Comparison of ENCODE assay signal across 33 cellular contexts in genomic region chr12:47762850-47763440, GRCh38. TPM values are rescaled to one million over a fixed set of nuclear protein-coding genes. Genes with fewer than 3 reads are reported as not detected.
DNase-seq lines count a peak whose midpoint lies in the region; ATAC-seq and TF ChIP-seq lines count a peak whose summit lies in the region.
"Had no signal": no experiment of that assay in that cellular context is flagged by ENCODE, and none has a peak within 500 bp of the region (broad histone marks: within the 10 kb centered on the region; RNA-seq: fewer than 3 reads in every experiment).

No MANE protein-coding gene starts in this region.

- intact Hi-C loops in left ventricle myocardium inferior (cut with micrococcal nuclease), result no loop called here

- H2BK12ac ChIP-seq in mesenchymal stem cell (ENCODE audit: low read length in 2 of 2), result no peak overlapping the region

- H2AFZ ChIP-seq in mesenchymal stem cell (ENCODE audit: low read depth, low read length), result no peak overlapping the region
- H2AFZ ChIP-seq: GM23338 had no signal

- H3K27me3 ChIP-seq in mesenchymal stem cell (ENCODE audit: control insufficient read depth in 1 of 2, insufficient read depth in 1 of 2, low read length in 2 of 2) (no peaks in the 10 kb centered on the region), left ventricle myocardium inferior (ENCODE audit: low read depth) (no peaks in the 10 kb centered on the region)
- H3K27me3 ChIP-seq: heart left ventricle, suprapubic skin had no signal

- no peak overlapping the region for H4K8ac ChIP-seq in mesenchymal stem cell (ENCODE audit: low read length)

- no peaks in the 10 kb centered on the region for H3K9me3 Mint-ChIP-seq in endothelial cell (ENCODE audit: unreplicated experiment)
- H3K9me3 Mint-ChIP-seq: CD4-positive, alpha-beta T cell; GM23338; HFFc6; naive thymus-derived CD8-positive, alpha-beta T cell; stimulated activated naive B cell treated with anti-CD40 and anti-IgM and Interleukin-4, amounts not matched to agents 10 μg/mL and 1 μg/mL and 100 μg/mL, for 72 hours; T-helper 2 cell treated with Interferon-gamma antibody and Interleukin-4, amounts not matched to agents 5 μg/mL and 100 μg/mL, for 36 hours had no signal

- H3K9ac ChIP-seq in mesenchymal stem cell (ENCODE audit: low read length), result no peak overlapping the region

- no peak overlapping the region for H3K23ac ChIP-seq in mesenchymal stem cell (ENCODE audit: low read length in 2 of 2)

- ATAC-seq in stimulated activated naive CD8-positive, alpha-beta T cell treated with anti-CD3 and anti-CD28 coated beads, Interleukin-15, Interleukin-2, amounts not matched to agents 100 U/mL and 50 U/mL, for 24 hours, result no peak
- ATAC-seq: GM23338; heart left ventricle; lower lobe of right lung; naive thymus-derived CD8-positive, alpha-beta T cell; PC-3 had no signal

- peaks cover 2% of the 10 kb centered on the region for H3K79me1 ChIP-seq in mesenchymal stem cell (replicated peaks; ENCODE audit: low read length, poor library complexity, severe bottlenecking)

- H3K4me1 Mint-ChIP-seq in endothelial cell (ENCODE audit: unreplicated experiment), result peaks cover 45% of the 10 kb centered on the region

- peaks cover 46% of the 10 kb centered on the region for H3K36me3 Mint-ChIP-seq in endothelial cell (ENCODE audit: low read depth, unreplicated experiment)
- H3K36me3 Mint-ChIP-seq: activated naive CD8-positive, alpha-beta T cell; naive thymus-derived CD8-positive, alpha-beta T cell; stimulated activated naive B cell treated with anti-CD40 and anti-IgM and Interleukin-4, amounts not matched to agents 10 μg/mL and 1 μg/mL and 100 μg/mL, for 72 hours had no signal

- H3K4me2 ChIP-seq in mesenchymal stem cell (ENCODE audit: low read length, poor library complexity, severe bottlenecking), result no peak overlapping the region
- H3K4me2 ChIP-seq: GM23338 had no signal

- H3K36me3 ChIP-seq in mesenchymal stem cell (ENCODE audit: control insufficient read depth in 1 of 2, insufficient read depth in 2 of 2, low read depth in 1 of 2, low read length in 2 of 2) (no peaks in the 10 kb centered on the region), left ventricle myocardium inferior (no peaks in the 10 kb centered on the region)
- H3K36me3 ChIP-seq: heart left ventricle, lower lobe of right lung, suprapubic skin had no signal

- no peak overlapping the region for H4K91ac ChIP-seq in mesenchymal stem cell (ENCODE audit: low read length)

- H3K4me3 Mint-ChIP-seq in endothelial cell (ENCODE audit: unreplicated experiment), result peak overlapping the region; percentile 32
- H3K4me3 Mint-ChIP-seq: activated naive CD8-positive, alpha-beta T cell; CD4-positive, alpha-beta T cell; GM23338; HFFc6; stimulated activated naive B cell treated with anti-CD40 and anti-IgM and Interleukin-4, amounts not matched to agents 10 μg/mL and 1 μg/mL and 100 μg/mL, for 72 hours; T-helper 2 cell treated with Interferon-gamma antibody and Interleukin-4, amounts not matched to agents 5 μg/mL and 100 μg/mL, for 36 hours had no signal

- WGBS in mesenchymal stem cell, result 83% methylated on average over 3 of the region's 3 CpGs

- no peak for TF ChIP-seq CTCF in endothelial cell (IDR thresholded peaks at IDR 0.05; ENCODE audit: unreplicated experiment)
- no peak for TF ChIP-seq CTCF in left ventricle myocardium inferior (IDR thresholded peaks at IDR 0.05; ENCODE audit: borderline replicate concordance)

- no peak overlapping the region for H3K18ac ChIP-seq in mesenchymal stem cell (ENCODE audit: low read depth in 1 of 2, low read length in 2 of 2)

- peak overlapping the region; percentile 97 for H2AK5ac ChIP-seq in mesenchymal stem cell (ENCODE audit: low read length, severe bottlenecking)

- H2BK15ac ChIP-seq in mesenchymal stem cell (ENCODE audit: low read depth, poor library complexity, severe bottlenecking), result no peak overlapping the region

- H3K4ac ChIP-seq in mesenchymal stem cell (ENCODE audit: low read depth in 1 of 2, low read length in 2 of 2), result no peak overlapping the region

- no peak overlapping the region for H3K14ac ChIP-seq in mesenchymal stem cell (ENCODE audit: low read length in 2 of 2)

- H3K4me3 ChIP-seq in mesenchymal stem cell (ENCODE audit: insufficient read depth in 1 of 2, low read depth in 1 of 2, low read length in 2 of 2) (no peak overlapping the region), left ventricle myocardium inferior (no peak overlapping the region)
- H3K4me3 ChIP-seq: GM23338, heart left ventricle, lower lobe of right lung, suprapubic skin had no signal

- peak overlapping the region; percentile 93 for H3K27ac ChIP-seq in mesenchymal stem cell (ENCODE audit: low read length, poor library complexity, severe bottlenecking)
- H3K27ac ChIP-seq in left ventricle myocardium inferior (replicated peaks), result no peak overlapping the region
- H3K27ac ChIP-seq in caudate nucleus (ENCODE audit: low read depth, low read length), result no peak overlapping the region
- H3K27ac ChIP-seq: lower lobe of right lung, suprapubic skin, VCaP had no signal

- no peak overlapping the region for H2BK120ac ChIP-seq in mesenchymal stem cell (ENCODE audit: low read depth, low read length)

- peak; percentile 13 to 36 for DNase-seq in NCI-H524 (lab: John Stamatoyannopoulos, UW)
- DNase-seq in NCI-H524 treated with DMSO at 0.1 percent for 48 hours (lab: John Stamatoyannopoulos, UW), result no peak
- no peak for DNase-seq in endothelial cell (ENCODE audit: low spot score)
- no peak for DNase-seq in mesenchymal stem cell
- no peak for DNase-seq in left ventricle myocardium inferior
- DNase-seq in caudate nucleus (lab: John Stamatoyannopoulos, UW), result no peak
- no peak for DNase-seq in stimulated activated naive CD8-positive, alpha-beta T cell treated with anti-CD3 and anti-CD28 coated beads, Interleukin-15, Interleukin-2, amounts not matched to agents 100 U/mL and 50 U/mL, for 24 hours
- no peak for DNase-seq in medulla oblongata (ENCODE audit: extremely low spot score)
- DNase-seq: 8988T; activated CD4-positive, alpha-beta T cell treated with anti-CD3 and anti-CD28 coated beads for 4 hours; activated effector memory CD4-positive, alpha-beta T cell treated with Interleukin-2 at 50 U/mL for 16 hours; anterior cingulate cortex; CD4-positive, alpha-beta T cell; EL; HFFc6; naive thymus-derived CD8-positive, alpha-beta T cell; NCI-H1694 treated with DMSO at 0.1 percent for 48 hours; NCI-H510A; occipital lobe; PC-3; stimulated activated naive B cell treated with anti-CD40 and anti-IgM and Interleukin-4, amounts not matched to agents 10 μg/mL and 1 μg/mL and 100 μg/mL, for 72 hours had no signal

- H3K27ac Mint-ChIP-seq in endothelial cell (ENCODE audit: unreplicated experiment), result peak overlapping the region; percentile 68
- H3K27ac Mint-ChIP-seq: activated naive CD8-positive, alpha-beta T cell; CD4-positive, alpha-beta T cell; GM23338; HFFc6; T-helper 2 cell treated with Interferon-gamma antibody and Interleukin-4, amounts not matched to agents 5 μg/mL and 100 μg/mL, for 36 hours had no signal

- H2BK5ac ChIP-seq in mesenchymal stem cell (ENCODE audit: low read depth, low read length, poor library complexity, severe bottlenecking), result peak overlapping the region; percentile 74

- peaks cover 51% of the 10 kb centered on the region for H3K4me1 ChIP-seq in mesenchymal stem cell (ENCODE audit: control insufficient read depth, insufficient read depth, low read depth, low read length)
- peaks cover 67% of the 10 kb centered on the region for H3K4me1 ChIP-seq in left ventricle myocardium inferior

- no peaks in the 10 kb centered on the region for H3K9me3 ChIP-seq in mesenchymal stem cell (ENCODE audit: control insufficient read depth, low read length)
- no peaks in the 10 kb centered on the region for H3K9me3 ChIP-seq in left ventricle myocardium inferior (replicated peaks)
- H3K9me3 ChIP-seq: heart left ventricle, lower lobe of right lung, suprapubic skin had no signal

- peaks cover 17% of the 10 kb centered on the region for H3K27me3 Mint-ChIP-seq in endothelial cell (ENCODE audit: unreplicated experiment)
- H3K27me3 Mint-ChIP-seq: activated naive CD8-positive, alpha-beta T cell; CD4-positive, alpha-beta T cell; naive thymus-derived CD8-positive, alpha-beta T cell; stimulated activated naive B cell treated with anti-CD40 and anti-IgM and Interleukin-4, amounts not matched to agents 10 μg/mL and 1 μg/mL and 100 μg/mL, for 72 hours had no signal

RNA-seq across cellular contexts. Expression of gene RAPGEF3, which starts 4.3 kb away (rescaled TPM):
- total RNA-seq in endothelial cell (ENCODE audit: unreplicated experiment) (81.5 TPM), left ventricle myocardium inferior (34.8 TPM)
- polyA plus RNA-seq in mesenchymal stem cell (2013, experiment 1 of 2), result 1.2 TPM
- polyA plus RNA-seq in mesenchymal stem cell (2013, experiment 2 of 2), result 1.2 TPM

RNA-seq across cellular contexts. Expression of gene SLC48A1, which starts 10.1 kb away (rescaled TPM):
- total RNA-seq in endothelial cell (ENCODE audit: unreplicated experiment), result 65.5 TPM
- 8.4 TPM for polyA plus RNA-seq in mesenchymal stem cell (2013, experiment 1 of 2)
- polyA plus RNA-seq in mesenchymal stem cell (2013, experiment 2 of 2), result 8.3 TPM
- total RNA-seq in left ventricle myocardium inferior, result 25.3 TPM

RNA-seq across cellular contexts. Expression of gene ENDOU, which starts 37.7 kb away (rescaled TPM):
- total RNA-seq in endothelial cell (ENCODE audit: unreplicated experiment), result 1.6 TPM
- not detected for polyA plus RNA-seq in mesenchymal stem cell (2013, experiment 1 of 2)
- polyA plus RNA-seq in mesenchymal stem cell (2013, experiment 2 of 2), result not detected
- total RNA-seq in left ventricle myocardium inferior, result 0.49 TPM
- total RNA-seq: bronchial epithelial cell; CD4-positive, alpha-beta T cell; GM23338; HT-29; kidney epithelial cell; lower lobe of right lung; mononuclear cell; naive thymus-derived CD8-positive, alpha-beta T cell; occipital lobe; PC-3; urinary bladder had no signal
- polyA plus RNA-seq: GM23338; naive thymus-derived CD8-positive, alpha-beta T cell had no signal

RNA-seq across cellular contexts. Expression of gene HDAC7, which starts 56.8 kb away (rescaled TPM):
- 387 TPM for total RNA-seq in endothelial cell (ENCODE audit: unreplicated experiment)
- 50.4 TPM for polyA plus RNA-seq in mesenchymal stem cell (2013, experiment 1 of 2)
- 47.9 TPM for polyA plus RNA-seq in mesenchymal stem cell (2013, experiment 2 of 2)
- total RNA-seq in left ventricle myocardium inferior, result 47.1 TPM

RNA-seq across cellular contexts. Expression of gene RPAP3, which starts 57.1 kb away (rescaled TPM):
- total RNA-seq in endothelial cell (ENCODE audit: unreplicated experiment) (36.8 TPM), left ventricle myocardium inferior (24.2 TPM)
- 28.1 TPM for polyA plus RNA-seq in mesenchymal stem cell (2013, experiment 1 of 2)
- 30.9 TPM for polyA plus RNA-seq in mesenchymal stem cell (2013, experiment 2 of 2)

Comparison
In these comparisons a context has a peak if more than half of its experiments do, and no peak if none do; other contexts are left out.
1. DNase-seq: peak in NCI-H524 (2 of 2); none in NCI-H524 treated with DMSO at 0.1 percent for 48 hours (single experiment), endothelial cell (single experiment), mesenchymal stem cell (single experiment), left ventricle myocardium inferior (single experiment), caudate nucleus (0 of 61), stimulated activated naive CD8-positive, alpha-beta T cell treated with anti-CD3 and anti-CD28 coated beads, Interleukin-15, Interleukin-2, amounts not matched to agents 100 U/mL and 50 U/mL, for 24 hours (single experiment) and medulla oblongata (single experiment).